ENCODE assay signal across 9 cellular contexts in the genomic region with DNA sequence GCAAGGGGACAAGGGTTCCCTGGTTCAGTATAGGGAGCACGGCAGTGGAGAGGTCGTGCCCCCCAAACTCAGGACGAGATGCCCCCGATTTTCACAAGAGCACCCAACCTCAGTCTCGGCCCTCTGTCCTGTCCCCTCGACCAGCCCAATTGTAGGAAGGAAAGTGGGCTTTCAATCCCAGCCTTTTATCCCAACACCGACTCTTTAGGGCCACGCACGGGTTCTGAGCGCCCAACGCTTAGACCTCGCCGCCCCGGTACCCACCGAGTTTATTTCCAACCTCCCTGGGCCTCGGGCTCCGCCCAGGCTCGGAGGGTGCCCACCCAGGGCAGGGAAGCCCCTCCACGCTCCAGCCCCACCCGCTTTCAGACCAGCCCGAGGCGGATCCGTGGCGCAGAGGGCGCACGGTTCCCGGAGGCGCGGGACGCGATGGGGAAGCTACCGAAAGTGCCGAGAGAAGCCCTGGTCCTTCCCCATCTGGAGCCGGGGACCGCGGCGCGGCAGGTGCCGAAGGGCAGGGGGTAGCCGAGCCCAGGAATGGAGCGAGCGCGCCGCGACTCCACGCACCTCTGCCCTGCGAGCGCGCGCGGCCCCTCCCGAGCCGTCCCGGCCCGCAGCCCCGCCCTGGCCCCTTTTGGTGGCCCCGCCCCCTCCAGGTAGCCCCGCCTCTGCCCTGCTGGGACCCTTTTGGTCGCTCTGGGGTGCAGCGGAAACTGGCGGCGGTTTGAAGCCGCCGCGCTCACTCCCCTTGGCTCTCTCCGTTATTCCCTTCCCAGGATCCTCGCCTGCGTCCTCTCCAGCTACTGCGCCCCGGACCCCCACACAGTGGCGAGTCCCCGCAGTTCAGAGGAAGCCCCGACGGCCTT. TPM values are rescaled to one million over a fixed set of nuclear protein-coding genes. Genes with fewer than 3 reads are reported as not detected.
DNase-seq lines count a peak whose midpoint lies in the region; ATAC-seq lines count a peak whose summit lies in the region.
"Had no signal": no experiment of that assay in that cellular context is flagged by ENCODE, and none has a peak within 500 bp of the region (broad histone marks: within the 10 kb centered on the region; RNA-seq: fewer than 3 reads in every experiment).

No MANE protein-coding gene starts in this region.

- no peak overlapping the region for H3K9ac ChIP-seq in rectal smooth muscle tissue (ENCODE audit: low read length)

- H3K4me1 ChIP-seq in CD8-positive, alpha-beta memory T cell (ENCODE audit: insufficient read depth, low read length) = peaks cover 10% of the 10 kb centered on the region
- H3K4me1 ChIP-seq in rectal smooth muscle tissue (ENCODE audit: control insufficient read depth, insufficient read depth, low read length) = no peaks in the 10 kb centered on the region
- H3K4me1 ChIP-seq in SJCRH30 = no peaks in the 10 kb centered on the region

- peak overlapping the region; percentile 61 for H3K4me3 ChIP-seq in CD8-positive, alpha-beta memory T cell (ENCODE audit: low read length)
- H3K4me3 ChIP-seq in rectal smooth muscle tissue (ENCODE audit: low read length) (peak overlapping the region; percentile 36), SJCRH30 (no peak overlapping the region)
- H3K4me3 ChIP-seq: lung had no signal

- peak; percentile 56 for ATAC-seq in HG02885 (IDR thresholded peaks at IDR 0.05; ENCODE audit: poor library complexity, unreplicated experiment)
- ATAC-seq in effector memory CD8-positive, alpha-beta T cell (replicated peaks) = peak; percentile 80
- ATAC-seq in HG02938 (IDR thresholded peaks at IDR 0.05; ENCODE audit: unreplicated experiment) = no peak

- no peak overlapping the region for H3K27ac ChIP-seq in CD8-positive, alpha-beta memory T cell (ENCODE audit: low read depth, low read length)
- H3K27ac ChIP-seq in rectal smooth muscle tissue (ENCODE audit: low read depth, low read length) (no peak overlapping the region), SJCRH30 (no peak overlapping the region)

- POLR2A ChIA-PET in CD8-positive, alpha-beta memory T cell (lab: Charles Lee) = interaction anchor here (0.7 kb wide), 1 partner anchor 43 kb away, joined by 3 read pairs; no protein-coding TSS in a partner anchor
- POLR2A ChIA-PET in activated CD4-positive, alpha-beta T cell treated with anti-CD3 and anti-CD28 coated beads, Interleukin-2, amount 10 ng/mL, durations not matched to agents 7 days and 5 days (lab: Charles Lee) = no interaction called here

- H3K9me3 Mint-ChIP-seq in CD8-positive, alpha-beta memory T cell = no peaks in the 10 kb centered on the region
- H3K9me3 Mint-ChIP-seq in activated CD4-positive, alpha-beta T cell treated with anti-CD3 and anti-CD28 coated beads, Interleukin-2, amount 10 ng/mL, durations not matched to agents 7 days and 5 days = no peaks in the 10 kb centered on the region
- no peaks in the 10 kb centered on the region for H3K9me3 Mint-ChIP-seq in effector memory CD8-positive, alpha-beta T cell

- no peaks in the 10 kb centered on the region for H3K9me3 ChIP-seq in CD8-positive, alpha-beta memory T cell (ENCODE audit: low read length)
- no peaks in the 10 kb centered on the region for H3K9me3 ChIP-seq in SJCRH30 (replicated peaks)

- H3K4me1 Mint-ChIP-seq in CD8-positive, alpha-beta memory T cell = peaks cover 13 to 26% (median 16%) of the 10 kb centered on the region in 3 donors
- H3K4me1 Mint-ChIP-seq in activated CD4-positive, alpha-beta T cell treated with anti-CD3 and anti-CD28 coated beads, Interleukin-2, amount 10 ng/mL, durations not matched to agents 7 days and 5 days = peaks cover 20% of the 10 kb centered on the region
- peaks cover 18 to 28% of the 10 kb centered on the region in 2 donors for H3K4me1 Mint-ChIP-seq in effector memory CD8-positive, alpha-beta T cell (ENCODE audit: low read depth in 2 of 2)

- H3K36me3 ChIP-seq in CD8-positive, alpha-beta memory T cell (ENCODE audit: insufficient read depth, low read length) = no peaks in the 10 kb centered on the region
- H3K36me3 ChIP-seq in rectal smooth muscle tissue (ENCODE audit: control insufficient read depth, insufficient read depth, low read length) = no peaks in the 10 kb centered on the region
- no peaks in the 10 kb centered on the region for H3K36me3 ChIP-seq in SJCRH30

- H3K27me3 Mint-ChIP-seq in CD8-positive, alpha-beta memory T cell = peaks cover 21 to 35% of the 10 kb centered on the region in 2 donors
- peaks cover 46% of the 10 kb centered on the region for H3K27me3 Mint-ChIP-seq in activated CD4-positive, alpha-beta T cell treated with anti-CD3 and anti-CD28 coated beads, Interleukin-2, amount 10 ng/mL, durations not matched to agents 7 days and 5 days
- peaks cover 33% of the 10 kb centered on the region in 2 donors for H3K27me3 Mint-ChIP-seq in effector memory CD8-positive, alpha-beta T cell

- peak overlapping the region in 2 of 8 donors; percentile 42 to 47 for H3K27ac Mint-ChIP-seq in CD8-positive, alpha-beta memory T cell
- no peak overlapping the region for H3K27ac Mint-ChIP-seq in activated CD4-positive, alpha-beta T cell treated with anti-CD3 and anti-CD28 coated beads, Interleukin-2, amount 10 ng/mL, durations not matched to agents 7 days and 5 days
- H3K27ac Mint-ChIP-seq in effector memory CD8-positive, alpha-beta T cell = no peak overlapping the region

- H3K36me3 Mint-ChIP-seq in CD8-positive, alpha-beta memory T cell = no peaks in the 10 kb centered on the region
- H3K36me3 Mint-ChIP-seq in activated CD4-positive, alpha-beta T cell treated with anti-CD3 and anti-CD28 coated beads, Interleukin-2, amount 10 ng/mL, durations not matched to agents 7 days and 5 days (ENCODE audit: low read depth) = no peaks in the 10 kb centered on the region
- H3K36me3 Mint-ChIP-seq in effector memory CD8-positive, alpha-beta T cell (ENCODE audit: insufficient read depth) = no peaks in the 10 kb centered on the region

- DNase-seq in CD8-positive, alpha-beta memory T cell = peak; percentile 46 to 74 (median 65)
- DNase-seq in activated CD4-positive, alpha-beta T cell treated with anti-CD3 and anti-CD28 coated beads, Interleukin-2, amount 10 ng/mL, durations not matched to agents 7 days and 5 days = peak; percentile 53
- peak; percentile 34 to 64 (median 61) for DNase-seq in effector memory CD8-positive, alpha-beta T cell
- no peak for DNase-seq in AG20443 (ENCODE audit: low spot score)
- DNase-seq in SJCRH30 = no peak

- H3K4me3 Mint-ChIP-seq in CD8-positive, alpha-beta memory T cell = peak overlapping the region; percentile 73 to 89 (median 85)
- peak overlapping the region; percentile 70 for H3K4me3 Mint-ChIP-seq in activated CD4-positive, alpha-beta T cell treated with anti-CD3 and anti-CD28 coated beads, Interleukin-2, amount 10 ng/mL, durations not matched to agents 7 days and 5 days
- peak overlapping the region; percentile 79 to 85 for H3K4me3 Mint-ChIP-seq in effector memory CD8-positive, alpha-beta T cell

- H3K27me3 ChIP-seq in CD8-positive, alpha-beta memory T cell (ENCODE audit: insufficient read depth, low read length, poor library complexity, severe bottlenecking) = peaks cover 10% of the 10 kb centered on the region
- peaks cover 25% of the 10 kb centered on the region for H3K27me3 ChIP-seq in rectal smooth muscle tissue (ENCODE audit: control insufficient read depth, insufficient read depth, low read length)
- H3K27me3 ChIP-seq in SJCRH30 = 0 out of 2 replicates have a peak, but pooled peaks cover 3% of the 10 kb centered on the region

- CTCF ChIA-PET in CD8-positive, alpha-beta memory T cell (lab: Charles Lee) = no interaction called here
- CTCF ChIA-PET in activated CD4-positive, alpha-beta T cell treated with anti-CD3 and anti-CD28 coated beads, Interleukin-2, amount 10 ng/mL, durations not matched to agents 7 days and 5 days (lab: Charles Lee) = no interaction called here

RNA-seq across cellular contexts. Expression of gene GRID2IP, which starts 20.4 kb away (rescaled TPM):
- total RNA-seq in CD8-positive, alpha-beta memory T cell = under 1 TPM; 0.33 to 0.51 TPM
- polyA plus RNA-seq in CD8-positive, alpha-beta memory T cell = not detected
- under 1 TPM in 1 of 2 experiments, not detected in 1; 0.07 TPM for total RNA-seq in activated CD4-positive, alpha-beta T cell treated with anti-CD3 and anti-CD28 coated beads, Interleukin-2, amount 10 ng/mL, durations not matched to agents 7 days and 5 days
- total RNA-seq in SJCRH30 (2014; rRNA removed; shearing (Covaris generic)) = 0.12 and 0.20 TPM in 2 replicates

RNA-seq across cellular contexts. Expression of gene ZDHHC4, which starts 46.4 kb away (rescaled TPM):
- 10 to 100 TPM; 31.6 to 34.9 TPM for total RNA-seq in CD8-positive, alpha-beta memory T cell
- 57.6 TPM for polyA plus RNA-seq in CD8-positive, alpha-beta memory T cell
- 10 to 100 TPM; 29.9 to 35.3 TPM for total RNA-seq in activated CD4-positive, alpha-beta T cell treated with anti-CD3 and anti-CD28 coated beads, Interleukin-2, amount 10 ng/mL, durations not matched to agents 7 days and 5 days
- 56.7 and 57.8 TPM in 2 replicates for total RNA-seq in SJCRH30 (2014; rRNA removed; shearing (Covaris generic))

RNA-seq across cellular contexts. Expression of gene KDELR2, which starts 46.9 kb away (rescaled TPM):
- total RNA-seq in CD8-positive, alpha-beta memory T cell = 10 to 100 TPM; 67.7 to 68.9 TPM
- polyA plus RNA-seq in CD8-positive, alpha-beta memory T cell = 51.3 TPM
- 10 to 100 TPM; 61.1 to 63.5 TPM for total RNA-seq in activated CD4-positive, alpha-beta T cell treated with anti-CD3 and anti-CD28 coated beads, Interleukin-2, amount 10 ng/mL, durations not matched to agents 7 days and 5 days
- 140 and 153 TPM in 2 replicates for total RNA-seq in SJCRH30 (2014; rRNA removed; shearing (Covaris generic))

RNA-seq across cellular contexts. Expression of gene INTS15, which starts 59.0 kb away (rescaled TPM):
- 10 to 100 TPM; 45.8 to 47.3 TPM for total RNA-seq in CD8-positive, alpha-beta memory T cell
- polyA plus RNA-seq in CD8-positive, alpha-beta memory T cell = 46.9 TPM
- 10 to 100 TPM; 40.4 to 48.3 TPM for total RNA-seq in activated CD4-positive, alpha-beta T cell treated with anti-CD3 and anti-CD28 coated beads, Interleukin-2, amount 10 ng/mL, durations not matched to agents 7 days and 5 days
- total RNA-seq in SJCRH30 (2014; rRNA removed; shearing (Covaris generic)) = 16.4 and 18.8 TPM in 2 replicates

Comparison
In these comparisons a context has a peak if more than half of its experiments do, and no peak if none do; other contexts are left out.
1. DNase-seq: peak in CD8-positive, alpha-beta memory T cell (5 of 5), activated CD4-positive, alpha-beta T cell treated with anti-CD3 and anti-CD28 coated beads, Interleukin-2, amount 10 ng/mL, durations not matched to agents 7 days and 5 days (single experiment) and effector memory CD8-positive, alpha-beta T cell (3 of 3); none in AG20443 (single experiment) and SJCRH30 (0 of 2).
2. Peak in every context shown above with its lines, with median percentiles within 50 percentile points of each other: H3K4me3 Mint-ChIP-seq.